1 cellular context compared by ENCODE assay signal in the genomic region with DNA sequence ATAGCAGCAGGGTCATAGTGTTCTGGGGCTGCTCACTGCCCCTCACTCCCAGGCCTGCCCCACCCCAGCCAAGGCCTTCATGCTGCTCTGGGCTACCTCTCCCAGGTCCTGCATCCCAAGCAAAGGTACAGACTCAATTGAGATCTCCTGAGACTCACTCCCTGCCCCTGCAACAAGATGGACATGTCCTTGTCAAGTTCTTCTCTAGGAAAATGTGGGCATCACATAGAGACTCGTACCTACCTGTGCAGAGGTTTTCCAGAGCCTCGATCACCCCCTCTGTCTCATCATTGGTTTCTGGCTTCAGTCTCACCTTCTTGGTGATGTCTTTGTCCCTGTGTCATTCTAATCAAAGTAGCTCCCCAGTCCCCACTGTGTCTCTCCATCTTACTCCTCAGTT.
A peak's percentile ranks its signal among the peaks of the same experiment; 100 is the strongest.
TF ChIP-seq lines count a peak whose summit lies in the region.

No MANE protein-coding gene starts in this region.

TF ChIP-seq in A549, 52 proteins besides CTCF, POLR2A, EP300 and RAD21:
- TF ChIP-seq HEYL (CRISPR knock-in tag; IDR thresholded peaks at IDR 0.05) = 0 out of 2 replicates have a peak, but pooled peaks have one; percentile 45
